8 cellular contexts compared by ENCODE assay signal in the genomic region with DNA sequence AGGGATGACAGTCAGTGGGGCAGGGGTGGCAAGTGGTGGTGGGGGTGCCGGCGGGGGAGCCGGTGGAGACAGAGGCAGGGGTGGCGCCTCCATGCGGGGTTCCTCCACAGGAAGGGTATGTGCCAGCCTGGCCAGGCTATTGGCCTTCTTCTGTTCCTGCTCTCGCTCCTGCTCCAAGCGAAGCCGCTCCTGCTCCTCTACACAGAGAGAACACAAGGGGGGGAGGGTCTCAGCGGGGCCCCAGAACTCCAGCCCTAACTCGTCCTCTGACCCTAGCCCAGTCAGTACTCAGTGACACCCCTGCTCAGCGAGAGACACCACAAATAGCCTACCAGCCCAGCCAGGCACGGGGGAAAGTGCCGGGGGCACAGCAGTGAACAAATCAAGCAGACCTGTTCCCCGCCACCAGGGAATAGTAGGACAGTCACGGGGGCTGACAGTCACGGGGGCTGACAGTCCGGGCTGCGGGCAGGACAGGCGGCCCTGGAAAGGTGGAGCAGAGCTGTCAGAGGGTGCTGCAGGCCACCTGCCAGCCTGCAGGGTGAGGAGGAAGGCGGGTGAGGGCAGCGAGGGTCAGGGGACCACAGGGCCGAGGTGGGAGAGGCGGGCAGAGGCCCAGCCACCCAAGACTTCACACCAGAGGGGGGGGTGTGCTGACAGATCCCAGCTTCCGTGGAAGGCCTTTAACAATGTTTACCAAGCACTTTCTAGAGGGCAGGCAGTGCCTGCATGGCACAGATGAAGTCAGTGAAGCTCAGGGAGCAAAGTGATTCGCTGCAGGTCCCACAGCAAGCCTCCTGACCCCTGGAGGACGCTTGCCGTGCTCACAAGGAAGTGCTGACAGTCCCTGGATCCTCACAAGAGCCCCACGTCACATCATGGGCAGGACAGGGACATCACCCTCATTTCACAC. TPM values are rescaled to one million over a fixed set of nuclear protein-coding genes. Genes with fewer than 3 reads are reported as not detected.
DNase-seq lines count a peak whose midpoint lies in the region; ATAC-seq, FAIRE-seq and TF ChIP-seq lines count a peak whose summit lies in the region.

No MANE protein-coding gene starts in this region.

- peaks cover 56% of the 10 kb centered on the region for H3K4me1 ChIP-seq in A549
- peaks cover 42 to 80% of the 10 kb centered on the region in 2 experiments for H3K4me1 ChIP-seq in K562 (replicated peaks in 1 of 2; ENCODE audit: control insufficient read depth in 2 of 2, insufficient read depth in 2 of 2, low read length in 2 of 2)
- peaks cover 62 to 74% (median 69%) of the 10 kb centered on the region in 4 donors for H3K4me1 ChIP-seq in transverse colon

- H3K9me3 ChIP-seq in A549 = no peaks in the 10 kb centered on the region
- H3K9me3 ChIP-seq in K562 (replicated peaks; ENCODE audit: control insufficient read depth, insufficient read depth, low read depth, low read length) = no peaks in the 10 kb centered on the region
- no peaks in the 10 kb centered on the region for H3K9me3 ChIP-seq in transverse colon

- intact Hi-C loops in K562 (cut with micrococcal nuclease) = no loop called here
- intact Hi-C loops in transverse colon (cut with DNase I; ENCODE audit: low total_unique reads) = no loop called here

- peak overlapping the region; percentile 79 to 90 for H3K9ac ChIP-seq in K562 (ENCODE audit: insufficient read depth in 1 of 2, low read depth in 2 of 2, low read length in 2 of 2)

- peak overlapping the region; percentile 95 to 97 for H3K27ac ChIP-seq in A549
- H3K27ac ChIP-seq in K562 (ENCODE audit: extremely low read depth, low read depth, low read length) = peak overlapping the region; percentile 100
- H3K27ac ChIP-seq in transverse colon = peak overlapping the region; percentile 98 to 100 (median 100)

- no TSS peak for BruUV-seq in K562 (replicated peaks; lab: Mats Ljungman, UMichigan)

- H3K36me3 ChIP-seq in K562 (ENCODE audit: control insufficient read depth, insufficient read depth, low read length) (peaks cover 16% of the 10 kb centered on the region; the same call in 2 of the 3 replicates), transverse colon (no peaks in the 10 kb centered on the region)

- TF ChIP-seq EP300 in A549 (IDR thresholded peaks at IDR 0.05) (no peak), K562 (IDR thresholded peaks at IDR 0.05; ENCODE audit: low read length) (no peak), transverse colon (IDR thresholded peaks at IDR 0.05; ENCODE audit: low read depth) (no peak)

- peak; percentile 1 to 11; a peak in 3 of 6 replicates for ATAC-seq in A549
- no peak for ATAC-seq in K562
- no peak for ATAC-seq in GM18517 (IDR thresholded peaks at IDR 0.05; ENCODE audit: unreplicated experiment)
- no peak for ATAC-seq in HG02588 (IDR thresholded peaks at IDR 0.05; ENCODE audit: unreplicated experiment)

- in situ Hi-C loops in K562 (cut with MboI) (no loop called here), transverse colon (cut with MboI; ENCODE audit: low pct_ligation_motif_present in 1 of 4, low pct_unique_long_range_greater_than_20kb in 1 of 4, low sequenced_read_pairs in 3 of 4) (no loop called here)

- TF ChIP-seq POLR2A in A549 (IDR thresholded peaks at IDR 0.05; ENCODE audit: low read length) = no peak
- TF ChIP-seq POLR2A in K562 (conservative IDR thresholded peaks at IDR 0.05) = no peak
- TF ChIP-seq POLR2A in transverse colon (IDR thresholded peaks at IDR 0.05) = peak; percentile 42

- CTCF ChIA-PET in A549 (lab: Yijun Ruan, JAX) (interaction anchor here (0.6 to 24.9 kb wide), 5 partner anchors 10 to 28 kb away, joined by 3 to 1099 read pairs (median 3); a partner anchor contains a TSS), K562 (lab: Yijun Ruan, JAX; ENCODE audit: low intra/inter-chr PET ratio) (no interaction called here)

- WGBS in A549 (ENCODE audit: missing lambda C conversion rate) = 62% methylated on average over 22 of the region's 28 CpGs
- 38% methylated on average over 6 of the region's 28 CpGs for WGBS in K562 (ENCODE audit: insufficient coverage, low coverage, missing lambda C conversion rate)
- WGBS in transverse colon (ENCODE audit: low coverage in 1 of 2), 2 donors = 60 to 76% methylated on average over 1 to 25 of the region's 28 CpGs

- H3K4me2 ChIP-seq in A549 = peak overlapping the region; percentile 99
- peak overlapping the region; percentile 79 for H3K4me2 ChIP-seq in K562 (ENCODE audit: insufficient read depth, low read length)

- no peak for TF ChIP-seq CTCF in A549 (IDR thresholded peaks at IDR 0.05)
- no peak for TF ChIP-seq CTCF in HFF-Myc (IDR thresholded peaks at IDR 0.05; ENCODE audit: low read depth, low read length, missing control alignments)
- TF ChIP-seq CTCF in K562 (IDR thresholded peaks at IDR 0.05 in 2 of 3, conservative IDR thresholded peaks at IDR 0.05 in 1 of 3; ENCODE audit: insufficient read depth in 2 of 3, low read depth in 1 of 3, low read length in 3 of 3) = peak; percentile 8 to 30 (median 17); a peak in 1 of 6 replicates
- peak in 1 of 5 experiments; percentile 12 for TF ChIP-seq CTCF in transverse colon (IDR thresholded peaks at IDR 0.05)

- TF ChIP-seq RAD21 in A549 (conservative IDR thresholded peaks at IDR 0.05 in 1 of 2, IDR thresholded peaks at IDR 0.05 in 1 of 2) = no peak
- TF ChIP-seq RAD21 in K562 (CRISPR knock-in tag; conservative IDR thresholded peaks at IDR 0.05 in 1 of 2, IDR thresholded peaks at IDR 0.05 in 1 of 2) = no peak

- H2AFZ ChIP-seq in K562 (ENCODE audit: low read depth, low read length) = no peak overlapping the region

- peak; percentile 51 to 92 for DNase-seq in A549 (ENCODE audit: low read depth in 1 of 2, low spot score in 1 of 2)
- DNase-seq in HFF-Myc (ENCODE audit: extremely low read depth, low read depth) = no peak
- peak in 1 of 4 experiments; percentile 54 for DNase-seq in K562 (ENCODE audit: extremely low read depth in 1 of 4, low spot score in 3 of 4)
- peak; percentile 48 for DNase-seq in left kidney (ENCODE audit: low read depth, low spot score)
- DNase-seq in transverse colon = no peak
- no peak for DNase-seq in SIG-M5 (lab: John Stamatoyannopoulos, UW)

- H3K4me3 ChIP-seq in A549 = no peak overlapping the region; the same call in 2 of the 3 replicates
- H3K4me3 ChIP-seq in HFF-Myc (replicated peaks; ENCODE audit: low read depth, low read length) = peak overlapping the region; percentile 39; the same call in 1 of the 2 replicates
- peak overlapping the region; percentile 29; the same call in 1 of the 2 replicates for H3K4me3 ChIP-seq in K562
- no peak overlapping the region for H3K4me3 ChIP-seq in transverse colon

- H4K20me1 ChIP-seq in K562 (replicated peaks; ENCODE audit: control insufficient read depth, insufficient read depth, low read length) = 0 out of 2 replicates have a peak, but pooled peaks cover 3% of the 10 kb centered on the region

- peaks cover 76% of the 10 kb centered on the region for H3K79me2 ChIP-seq in K562 (ENCODE audit: control insufficient read depth, insufficient read depth, low read length)

- no peak for FAIRE-seq in A549 (lab: Jason Lieb, UNC)
- no peak for FAIRE-seq in K562 (lab: Jason Lieb, UNC)

- H3K27me3 ChIP-seq in K562 (ENCODE audit: control insufficient read depth in 2 of 2, insufficient read depth in 2 of 2, low read length in 2 of 2) = no peaks in the 10 kb centered on the region
- no peaks in the 10 kb centered on the region for H3K27me3 ChIP-seq in transverse colon

- POLR2A ChIA-PET in A549 (lab: Yijun Ruan, JAX) (interaction anchor here (0.5 kb wide), 1 partner anchor 53 kb away, joined by 3 read pairs; no protein-coding TSS in a partner anchor), K562 (lab: Yijun Ruan, JAX) (interaction anchor here (0.6 to 4.0 kb wide), 2 partner anchors 13 to 311 kb away, joined by 4 to 24 read pairs; no protein-coding TSS in a partner anchor)

- peaks cover 3% of the 10 kb centered on the region for H3K9me1 ChIP-seq in K562 (ENCODE audit: control insufficient read depth, insufficient read depth, low read length)

RNA-seq across cellular contexts. Expression of a gene that starts 5.3 kb away (rescaled TPM):
- polyA plus RNA-seq in A549 (2011; rRNA removed) (4.5 and 5.7 TPM in 2 replicates), A549 (2017; fragmentation: RNase III; extraction: RNeasy Plus Mini Kit Qiagen cat#74134 plus additional on column Dnase treatment) (22.7 to 30.8 TPM (median 25.9 TPM) in 3 replicates), K562 (2011; rRNA removed) (3.3 and 4.9 TPM in 2 replicates), K562 (2014; fragmentation: Illumina TruSeq; extraction: Trizol) (7.1 and 12.4 TPM in 2 replicates), K562 (2014; fragmentation: Nextera tagmentation; extraction: Ambion mirVana) (under 1 TPM; 0.18 to 0.21 TPM), K562 (2014; rRNA removed) (11.3 and 13.4 TPM in 2 replicates)
- polyA plus RNA-seq in A549 (2012; cell fraction: cytosol; rRNA removed) = 10.5 and 12.2 TPM in 2 replicates
- 54.0 and 59.8 TPM in 2 replicates for polyA plus RNA-seq in A549 (2012; cell fraction: nucleus; rRNA removed)
- polyA minus RNA-seq in A549 (2011; rRNA and poly(A)+ RNA removed) = 3.8 and 4.9 TPM in 2 replicates
- 22.3 and 43.6 TPM in 2 replicates for total RNA-seq in K562 (2011; cell fraction: chromatin; rRNA removed; ENCODE audit: low replicate concordance)
- total RNA-seq in K562 (2011; cell fraction: nucleolus; rRNA removed) = 17.0 and 19.3 TPM in 2 replicates
- 18.7 and 31.2 TPM in 2 replicates for total RNA-seq in K562 (2011; cell fraction: nucleoplasm; rRNA removed)
- total RNA-seq in K562 (2014; rRNA removed) (7.8 and 8.7 TPM in 2 replicates), K562 (2014; rRNA removed; fragmentation: Illumina TruSeq; extraction: Trizol) (2.9 and 3.1 TPM in 2 replicates), K562 (2015; rRNA removed; fragmentation: Illumina TruSeq; extraction: Trizol) (4.9 and 5.3 TPM in 2 replicates), K562 (2021) (20.3 and 23.8 TPM in 2 replicates), transverse colon (10 to 100 TPM; 13.7 to 27.7 (median 20.9) TPM)
- polyA plus RNA-seq in K562 (2011; cell fraction: cytosol; rRNA removed) = 5.2 and 6.1 TPM in 2 replicates
- polyA plus RNA-seq in K562 (2011; cell fraction: nucleus; rRNA removed) = 9.4 and 16.7 TPM in 2 replicates
- 11.9 and 12.2 TPM in 2 replicates for polyA plus RNA-seq in K562 (2012)
- 2.2 and 2.4 TPM in 2 replicates for polyA minus RNA-seq in K562 (2011; rRNA and poly(A)+ RNA removed)
- polyA minus RNA-seq in K562 (2011; cell fraction: cytosol; rRNA and poly(A)+ RNA removed) = 4.2 and 5.2 TPM in 2 replicates
- polyA minus RNA-seq in K562 (2011; cell fraction: nucleus; rRNA and poly(A)+ RNA removed) = 3.2 and 3.9 TPM in 2 replicates

RNA-seq across cellular contexts. Expression of a gene that starts 58.2 kb away (rescaled TPM):
- 24.9 and 37.0 TPM in 2 replicates for polyA plus RNA-seq in A549 (2011; rRNA removed)
- 75.9 and 88.8 TPM in 2 replicates for polyA plus RNA-seq in A549 (2012; cell fraction: cytosol; rRNA removed)
- polyA plus RNA-seq in A549 (2012; cell fraction: nucleus; rRNA removed) = 512 and 551 TPM in 2 replicates
- polyA plus RNA-seq in A549 (2017; fragmentation: RNase III; extraction: RNeasy Plus Mini Kit Qiagen cat#74134 plus additional on column Dnase treatment) = 45.3 to 55.3 TPM (median 53.3 TPM) in 3 replicates
- polyA minus RNA-seq in A549 (2011; rRNA and poly(A)+ RNA removed) = 29.3 and 30.7 TPM in 2 replicates
- total RNA-seq in K562 (2011; cell fraction: chromatin; rRNA removed; ENCODE audit: low replicate concordance) = 68.3 and 189 TPM in 2 replicates
- total RNA-seq in K562 (2011; cell fraction: nucleolus; rRNA removed) = 83.7 and 87.9 TPM in 2 replicates
- total RNA-seq in K562 (2011; cell fraction: nucleoplasm; rRNA removed) = 62.3 and 62.5 TPM in 2 replicates
- total RNA-seq in K562 (2014; rRNA removed) = 14.8 and 15.9 TPM in 2 replicates
- 4.9 and 9.1 TPM in 2 replicates for total RNA-seq in K562 (2014; rRNA removed; fragmentation: Illumina TruSeq; extraction: Trizol)
- 11.8 and 13.0 TPM in 2 replicates for total RNA-seq in K562 (2015; rRNA removed; fragmentation: Illumina TruSeq; extraction: Trizol)
- 15.3 and 20.2 TPM in 2 replicates for total RNA-seq in K562 (2021)
- polyA plus RNA-seq in K562 (2011; rRNA removed) = 20.7 and 22.6 TPM in 2 replicates
- polyA plus RNA-seq in K562 (2011; cell fraction: cytosol; rRNA removed) = 18.1 and 32.9 TPM in 2 replicates
- polyA plus RNA-seq in K562 (2011; cell fraction: nucleus; rRNA removed) = 125 and 246 TPM in 2 replicates
- 22.3 and 33.7 TPM in 2 replicates for polyA plus RNA-seq in K562 (2012)
- polyA plus RNA-seq in K562 (2014; fragmentation: Illumina TruSeq; extraction: Trizol) = 14.9 and 16.3 TPM in 2 replicates
- polyA plus RNA-seq in K562 (2014; fragmentation: Nextera tagmentation; extraction: Ambion mirVana) = under 1 TPM; 0.20 to 0.62 TPM
- polyA plus RNA-seq in K562 (2014; rRNA removed) = 24.1 and 26.3 TPM in 2 replicates
- 7.6 and 10.0 TPM in 2 replicates for polyA minus RNA-seq in K562 (2011; rRNA and poly(A)+ RNA removed)
- 7.5 and 8.6 TPM in 2 replicates for polyA minus RNA-seq in K562 (2011; cell fraction: cytosol; rRNA and poly(A)+ RNA removed)
- 21.7 and 23.0 TPM in 2 replicates for polyA minus RNA-seq in K562 (2011; cell fraction: nucleus; rRNA and poly(A)+ RNA removed)
- total RNA-seq in transverse colon = 100 to 1,000 TPM in 1 of 4 donors, 10 to 100 TPM in 3; 41.0 to 148 (median 70.0) TPM

RNA-seq across cellular contexts. Expression of a gene that starts 59.3 kb away (rescaled TPM):
- polyA plus RNA-seq in A549 (2011; rRNA removed) (38.3 and 45.7 TPM in 2 replicates), A549 (2017; fragmentation: RNase III; extraction: RNeasy Plus Mini Kit Qiagen cat#74134 plus additional on column Dnase treatment) (84.1 to 93.0 TPM (median 87.8 TPM) in 3 replicates), K562 (2011; rRNA removed) (15.6 and 16.4 TPM in 2 replicates), K562 (2014; fragmentation: Illumina TruSeq; extraction: Trizol) (58.1 and 60.3 TPM in 2 replicates), K562 (2014; fragmentation: Nextera tagmentation; extraction: Ambion mirVana) (10 to 100 TPM; 16.4 to 41.1 TPM), K562 (2014; rRNA removed) (35.5 and 36.8 TPM in 2 replicates)
- polyA plus RNA-seq in A549 (2012; cell fraction: cytosol; rRNA removed) = 37.6 and 38.7 TPM in 2 replicates
- polyA plus RNA-seq in A549 (2012; cell fraction: nucleus; rRNA removed) = 40.7 and 56.7 TPM in 2 replicates
- 62.1 and 63.8 TPM in 2 replicates for polyA minus RNA-seq in A549 (2011; rRNA and poly(A)+ RNA removed)
- 56.9 and 60.1 TPM in 2 replicates for total RNA-seq in K562 (2011; cell fraction: chromatin; rRNA removed; ENCODE audit: low replicate concordance)
- total RNA-seq in K562 (2011; cell fraction: nucleolus; rRNA removed) = 41.0 and 43.8 TPM in 2 replicates
- 43.1 TPM in 2 replicates for total RNA-seq in K562 (2011; cell fraction: nucleoplasm; rRNA removed)
- total RNA-seq in K562 (2014; rRNA removed) (87.5 and 90.0 TPM in 2 replicates), K562 (2014; rRNA removed; fragmentation: Illumina TruSeq; extraction: Trizol) (58.4 and 59.9 TPM in 2 replicates), K562 (2015; rRNA removed; fragmentation: Illumina TruSeq; extraction: Trizol) (55.2 and 55.5 TPM in 2 replicates), K562 (2021) (59.3 and 62.6 TPM in 2 replicates), transverse colon (10 to 100 TPM in 2 of 4 donors, 1 to 10 TPM in 2; 3.0 to 18.9 (median 14.4) TPM)
- polyA plus RNA-seq in K562 (2011; cell fraction: cytosol; rRNA removed) = 11.1 and 11.6 TPM in 2 replicates
- polyA plus RNA-seq in K562 (2011; cell fraction: nucleus; rRNA removed) = 32.0 and 43.6 TPM in 2 replicates
- 24.8 and 48.3 TPM in 2 replicates for polyA plus RNA-seq in K562 (2012)
- polyA minus RNA-seq in K562 (2011; rRNA and poly(A)+ RNA removed) = 14.5 and 19.0 TPM in 2 replicates
- 34.4 and 42.5 TPM in 2 replicates for polyA minus RNA-seq in K562 (2011; cell fraction: cytosol; rRNA and poly(A)+ RNA removed)
- 42.3 and 64.4 TPM in 2 replicates for polyA minus RNA-seq in K562 (2011; cell fraction: nucleus; rRNA and poly(A)+ RNA removed)

Comparison
In these comparisons a context has a peak if more than half of its experiments do, and no peak if none do; other contexts are left out.
1. ATAC-seq: peak in A549 (2 of 2); none in K562 (single experiment), GM18517 (single experiment) and HG02588 (single experiment).
2. DNase-seq: peak in A549 (2 of 2) and left kidney (single experiment); none in HFF-Myc (single experiment), transverse colon (single experiment) and SIG-M5 (single experiment).
3. H3K4me3 ChIP-seq: peak in HFF-Myc (single experiment) and K562 (single experiment); none in A549 (single experiment) and transverse colon (0 of 4).
4. CTCF ChIP-seq: peak in K562 (3 of 3); none in A549 (single experiment) and HFF-Myc (single experiment).
5. Peak in every context shown above with its lines, with median percentiles within 50 percentile points of each other: H3K27ac ChIP-seq.